Comparison of ENCODE assay signal across 22 cellular contexts in genomic region chrX:13304052-13304451, GRCh38. TPM values are rescaled to one million over a fixed set of nuclear protein-coding genes. Genes with fewer than 3 reads are reported as not detected.
A peak's percentile ranks its signal among the peaks of the same experiment; 100 is the strongest.
DNase-seq lines count a peak whose midpoint lies in the region; ATAC-seq and TF ChIP-seq lines count a peak whose summit lies in the region.
"Had no signal": no experiment of that assay in that cellular context is flagged by ENCODE, and none has a peak within 500 bp of the region (broad histone marks: within the 10 kb centered on the region; RNA-seq: fewer than 3 reads in every experiment).

No MANE protein-coding gene starts in this region.

- no peak for ATAC-seq in WTC11
- ATAC-seq in GM21367 (IDR thresholded peaks at IDR 0.05; ENCODE audit: unreplicated experiment), result no peak
- no peak for ATAC-seq in activated T-cell treated with anti-CD3 and anti-CD28 coated beads, Interleukin-2, amount 50 U/mL, for 72 hours (replicated peaks in 1 of 2)

- no peaks in the 10 kb centered on the region; the same call in 1 of the 2 replicates for H3K27me3 Mint-ChIP-seq in WTC11 (ENCODE audit: low read depth)
- peaks cover 34% of the 10 kb centered on the region for H3K27me3 Mint-ChIP-seq in activated T-cell treated with anti-CD3 and anti-CD28 coated beads, Interleukin-2, amount 50 U/mL, for 72 hours (ENCODE audit: low read depth)
- no peaks in the 10 kb centered on the region for H3K27me3 Mint-ChIP-seq in osteocyte (ENCODE audit: unreplicated experiment)
- H3K27me3 Mint-ChIP-seq: CD4-positive, alpha-beta T cell had no signal

- POLR2A ChIA-PET in WTC11 (lab: Charles Lee), result interaction anchor here (0.7 kb wide), 1 partner anchor 325 kb away, joined by 3 read pairs; no protein-coding TSS in a partner anchor

- no peaks in the 10 kb centered on the region for H3K36me3 Mint-ChIP-seq in WTC11
- peaks cover 2 to 5% of the 10 kb centered on the region in 2 donors for H3K36me3 Mint-ChIP-seq in activated T-cell treated with anti-CD3 and anti-CD28 coated beads, Interleukin-2, amount 50 U/mL, for 72 hours (ENCODE audit: insufficient read depth in 2 of 2)
- H3K36me3 Mint-ChIP-seq in osteocyte (ENCODE audit: unreplicated experiment), result no peaks in the 10 kb centered on the region

- no peaks in the 10 kb centered on the region for H3K9me3 Mint-ChIP-seq in WTC11
- peaks cover 0 to 5% of the 10 kb centered on the region in 2 donors for H3K9me3 Mint-ChIP-seq in activated T-cell treated with anti-CD3 and anti-CD28 coated beads, Interleukin-2, amount 50 U/mL, for 72 hours
- peaks cover 9% of the 10 kb centered on the region for H3K9me3 Mint-ChIP-seq in osteocyte (ENCODE audit: unreplicated experiment)
- H3K9me3 Mint-ChIP-seq: CD4-positive, alpha-beta T cell had no signal

- H3K4me3 Mint-ChIP-seq in WTC11 (no peak overlapping the region), osteocyte (ENCODE audit: unreplicated experiment) (no peak overlapping the region)
- H3K4me3 Mint-ChIP-seq in activated T-cell treated with anti-CD3 and anti-CD28 coated beads, Interleukin-2, amount 50 U/mL, for 72 hours, result no peak overlapping the region
- H3K4me3 Mint-ChIP-seq: CD4-positive, alpha-beta T cell had no signal

- no peak overlapping the region for H3K27ac Mint-ChIP-seq in WTC11
- no peak overlapping the region for H3K27ac Mint-ChIP-seq in activated T-cell treated with anti-CD3 and anti-CD28 coated beads, Interleukin-2, amount 50 U/mL, for 72 hours
- H3K27ac Mint-ChIP-seq in osteocyte (ENCODE audit: unreplicated experiment), result no peak overlapping the region
- H3K27ac Mint-ChIP-seq: CD4-positive, alpha-beta T cell had no signal

- CTCF ChIA-PET in WTC11 (lab: Charles Lee), result no interaction called here

- no peak for TF ChIP-seq CTCF in WTC11 (IDR thresholded peaks at IDR 0.05)
- no peak for TF ChIP-seq CTCF in osteocyte (IDR thresholded peaks at IDR 0.05)

- DNase-seq in A172 (ENCODE audit: low spot score), result peak; percentile 51
- DNase-seq in ELF-1 (ENCODE audit: low read depth, low spot score), result peak; percentile 34
- no peak for DNase-seq in WTC11 (ENCODE audit: low spot score)
- DNase-seq in lung microvascular endothelial cell (ENCODE audit: low read depth in 2 of 2), result peak; percentile 27 to 46
- DNase-seq in activated T-cell treated with anti-CD3 and anti-CD28 coated beads, Interleukin-2, amount 50 U/mL, for 72 hours, result no peak
- DNase-seq in osteocyte (ENCODE audit: extremely low spot score, unreplicated experiment), result no peak
- DNase-seq: CD4-positive, alpha-beta T cell; DMS53; KBM-7; MM.1S; NCI-H1694; NCI-H2029 treated with DMSO at 0.1 percent for 48 hours; NCI-H69; Right ventricle myocardium superior; RPMI8226; SW 1271 had no signal

- H3K4me1 Mint-ChIP-seq in WTC11, result peaks cover 22% of the 10 kb centered on the region
- peaks cover 22% of the 10 kb centered on the region for H3K4me1 Mint-ChIP-seq in activated T-cell treated with anti-CD3 and anti-CD28 coated beads, Interleukin-2, amount 50 U/mL, for 72 hours (ENCODE audit: low read depth)
- H3K4me1 Mint-ChIP-seq in osteocyte (ENCODE audit: unreplicated experiment), result peaks cover 23% of the 10 kb centered on the region

TF ChIP-seq in WTC11, 78 proteins besides CTCF, POLR2A, EP300 and RAD21:
- TF ChIP-seq, protein P1, sequence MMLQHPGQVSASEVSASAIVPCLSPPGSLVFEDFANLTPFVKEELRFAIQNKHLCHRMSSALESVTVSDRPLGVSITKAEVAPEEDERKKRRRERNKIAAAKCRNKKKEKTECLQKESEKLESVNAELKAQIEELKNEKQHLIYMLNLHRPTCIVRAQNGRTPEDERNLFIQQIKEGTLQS (CRISPR knock-in tag; conservative IDR thresholded peaks at IDR 0.05), result no peak
- peak; percentile 58; the same call in 1 of the 2 replicates for TF ChIP-seq ZNF121 (CRISPR knock-in tag; IDR thresholded peaks at IDR 0.05)
- no peak for TF ChIP-seq ARID4B (CRISPR knock-in tag; IDR thresholded peaks at IDR 0.05; ENCODE audit: borderline replicate concordance)

RNA-seq across cellular contexts. Expression of gene ATXN3L, which starts 15.8 kb away (rescaled TPM):
- total RNA-seq in A172 (2014; rRNA removed; shearing (Covaris generic)), result not detected in 2 replicates
- total RNA-seq in WTC11 (2021) (not detected in 3 replicates), lung microvascular endothelial cell (not detected in 2 replicates), osteocyte (not detected in 2 replicates)
- total RNA-seq in activated T-cell treated with anti-CD3 and anti-CD28 coated beads, Interleukin-2, amount 50 U/mL, for 72 hours, result not detected
- total RNA-seq: CD4-positive, alpha-beta T cell; Daoy; H4; LHCN-M2; NCI-H460; Right ventricle myocardium superior; SK-MEL-5 had no signal

Comparison
In these comparisons a context has a peak if more than half of its experiments do, and no peak if none do; other contexts are left out.
1. DNase-seq: peak in A172 (single experiment), ELF-1 (single experiment) and lung microvascular endothelial cell (2 of 2); none in WTC11 (single experiment), activated T-cell treated with anti-CD3 and anti-CD28 coated beads, Interleukin-2, amount 50 U/mL, for 72 hours (0 of 2) and osteocyte (single experiment).